ENCODE assay signal across 24 cellular contexts in genomic region chr4:154348657-154349056, GRCh38.
DNase-seq lines count a peak whose midpoint lies in the region; TF ChIP-seq lines count a peak whose summit lies in the region.
"Had no signal": no experiment of that assay in that cellular context is flagged by ENCODE, and none has a peak within 500 bp of the region (broad histone marks: within the 10 kb centered on the region; RNA-seq: fewer than 3 reads in every experiment).

No MANE protein-coding gene starts in this region.

- no peaks in the 10 kb centered on the region for H3K27me3 ChIP-seq in kidney epithelial cell (ENCODE audit: control insufficient read depth, insufficient read depth, low read length)
- H3K27me3 ChIP-seq: esophagus muscularis mucosa, gastroesophageal sphincter, testis had no signal

- TF ChIP-seq CTCF in GM12872 (IDR thresholded peaks at IDR 0.05; ENCODE audit: insufficient read depth, low read depth, low read length), result peak; percentile 51
- peak; percentile 11 for TF ChIP-seq CTCF in astrocyte of the cerebellum (IDR thresholded peaks at IDR 0.05; ENCODE audit: low read depth, low read length, missing control alignments)
- peak; percentile 2 for TF ChIP-seq CTCF in kidney epithelial cell (IDR thresholded peaks at IDR 0.05; ENCODE audit: insufficient read depth, low read length, poor library complexity, severe bottlenecking)

- DNase-seq in Jurkat, Clone E6-1 (ENCODE audit: low read depth, low spot score), result peak; percentile 28
- DNase-seq in astrocyte of the cerebellum (ENCODE audit: low read depth), result no peak
- DNase-seq in kidney epithelial cell (ENCODE audit: low read depth), result no peak
- DNase-seq in cerebellar cortex (ENCODE audit: low spot score), result no peak
- no peak for DNase-seq in DMS79 (lab: John Stamatoyannopoulos, UW)
- no peak for DNase-seq in medulla oblongata (ENCODE audit: extremely low spot score)
- DNase-seq: activated CD4-positive, alpha-beta T cell treated with anti-CD3 and anti-CD28 coated beads for 48 hours; aorta; cerebellar nuclear complex; HCEC 1CT; hypothalamus; islet precursor cell; NCI-H1694 treated with DMSO at 0.1 percent for 48 hours; NCI-H69; PC-9; psoas muscle; SHP77 treated with DMSO at 0.1 percent for 48 hours; stimulated activated CD4-positive, alpha-beta T cell treated with anti-CD3 and anti-CD28 coated beads, Interleukin-2, amount 100 ng/mL, for 24 hours; T-cell; testis had no signal

- in situ Hi-C loops in astrocyte of the cerebellum (cut with HindIII; ENCODE audit: low sequenced_read_pairs), result no loop called here

- no peak overlapping the region for H3K4me3 ChIP-seq in Jurkat, Clone E6-1 (ENCODE audit: low read length)
- H3K4me3 ChIP-seq in astrocyte of the cerebellum (ENCODE audit: low read depth, low read length) (no peak overlapping the region), kidney epithelial cell (ENCODE audit: low read depth, low read length) (no peak overlapping the region)
- H3K4me3 ChIP-seq: esophagus muscularis mucosa, gastroesophageal sphincter, PC-9, psoas muscle, testis had no signal

- no peaks in the 10 kb centered on the region for H3K36me3 ChIP-seq in kidney epithelial cell (ENCODE audit: control insufficient read depth, insufficient read depth, low read length)
- H3K36me3 ChIP-seq: esophagus muscularis mucosa, gastroesophageal sphincter, neutrophil had no signal
